ENCODE assay signal across 31 cellular contexts in the genomic region with DNA sequence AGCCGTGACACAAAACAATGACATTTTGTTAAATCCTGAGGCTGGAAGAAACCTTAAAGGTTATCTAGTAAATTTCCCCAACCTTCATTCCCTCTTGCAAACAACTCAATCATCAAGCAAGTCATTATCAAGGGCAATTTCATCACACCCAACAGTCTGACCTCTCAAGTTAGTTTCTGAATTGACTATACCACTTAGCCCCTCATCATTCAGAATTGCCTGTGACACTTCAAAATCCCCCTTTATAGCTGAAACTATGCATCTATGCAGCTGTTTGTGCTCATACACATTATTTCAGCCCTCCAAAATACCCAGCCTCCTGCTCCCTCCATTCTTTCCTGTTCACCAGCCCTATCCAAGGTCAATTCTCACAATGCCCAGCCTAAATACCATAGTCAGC. TPM values are rescaled to one million over a fixed set of nuclear protein-coding genes. Genes with fewer than 3 reads are reported as not detected.
"Had no signal": no experiment of that assay in that cellular context is flagged by ENCODE, and none has a peak within 500 bp of the region (broad histone marks: within the 10 kb centered on the region; RNA-seq: fewer than 3 reads in every experiment).

No MANE protein-coding gene starts in this region.

- H3K4me1 ChIP-seq: gastrocnemius medialis had no signal

- H3K9me3 ChIP-seq: gastrocnemius medialis, heart right ventricle had no signal

- ATAC-seq: activated CD4-positive, alpha-beta T cell treated with anti-CD3 and anti-CD28 coated beads for 36 hours; activated CD8-positive, alpha-beta memory T cell treated with anti-CD3 and anti-CD28 coated beads, Interleukin-2, amount 10 ng/mL, durations not matched to agents 7 days and 5 days; activated CD8-positive, alpha-beta T cell treated with anti-CD3 and anti-CD28 coated beads, Interleukin-2, amount 10 ng/mL, durations not matched to agents 7 days and 5 days; activated naive CD4-positive, alpha-beta T cell treated with anti-CD3 and anti-CD28 coated beads, Interleukin-2, amount 50 U/mL, for 72 hours; esophagus mucosa; foreskin keratinocyte; gastrocnemius medialis; heart right ventricle had no signal

- H3K36me3 ChIP-seq: brain microvascular endothelial cell, gastrocnemius medialis, heart right ventricle had no signal

- DNase-seq: activated CD4-positive, alpha-beta memory T cell treated with anti-CD3 and anti-CD28 coated beads for 36 hours; activated CD4-positive, alpha-beta T cell treated with anti-CD3 and anti-CD28 coated beads for 36 hours; activated CD4-positive, alpha-beta T cell treated with anti-CD3 and anti-CD28 coated beads, Interleukin-2, amount 10 ng/mL, durations not matched to agents 24 days and 14 days; activated CD4-positive, CD25-positive, alpha-beta regulatory T cell; activated CD4-positive, CD25-positive, alpha-beta regulatory T cell treated with anti-CD3 and anti-CD28 coated beads, Interleukin-2, amount 50 U/mL, for 72 hours; activated CD8-positive, alpha-beta memory T cell treated with anti-CD3 and anti-CD28 coated beads, Interleukin-2, amount 10 ng/mL, durations not matched to agents 7 days and 5 days; activated CD8-positive, alpha-beta memory T cell treated with anti-CD3 and anti-CD28 coated beads, Interleukin-2, amount 50 U/mL, for 4 hours; activated CD8-positive, alpha-beta T cell treated with anti-CD3 and anti-CD28 coated beads, Interleukin-2, amount 10 ng/mL, durations not matched to agents 7 days and 5 days; activated effector memory CD4-positive, alpha-beta T cell treated with anti-CD3 and anti-CD28 coated beads, Interleukin-2, amount 50 U/mL, for 16 hours; activated naive CD4-positive, alpha-beta T cell; activated naive CD4-positive, alpha-beta T cell treated with anti-CD3 and anti-CD28 coated beads, Interleukin-2, amount 10 ng/mL, durations not matched to agents 7 days and 5 days; activated naive CD8-positive, alpha-beta T cell treated with anti-CD3 and anti-CD28 coated beads, Interleukin-2, amount 10 ng/mL, durations not matched to agents 7 days and 5 days; activated T-cell treated with anti-CD3 and anti-CD28 coated beads, Interleukin-2, amount 50 U/mL, for 1 hour; activated T-cell treated with anti-CD3 and anti-CD28 coated beads, Interleukin-2, amount 50 U/mL, for 48 hours; anterior cingulate cortex; brain microvascular endothelial cell; caudate nucleus; cortex of kidney; effector memory CD4-positive, alpha-beta T cell; endodermal cell; foreskin keratinocyte; gastrocnemius medialis; heart right ventricle; T-helper 2 cell had no signal

- H3K27me3 ChIP-seq: brain microvascular endothelial cell, foreskin keratinocyte, gastrocnemius medialis had no signal

- H3K27ac ChIP-seq: brain microvascular endothelial cell, foreskin keratinocyte, gastrocnemius medialis, heart right ventricle had no signal

- H3K4me3 ChIP-seq: gastrocnemius medialis, heart right ventricle had no signal

RNA-seq across cellular contexts. Expression of a gene that starts 24.6 kb away (rescaled TPM):
- total RNA-seq: activated CD4-positive, alpha-beta memory T cell treated with anti-CD3 and anti-CD28 coated beads for 36 hours; activated CD4-positive, alpha-beta T cell treated with anti-CD3 and anti-CD28 coated beads for 36 hours; activated CD4-positive, alpha-beta T cell treated with anti-CD3 and anti-CD28 coated beads, Interleukin-2, amount 10 ng/mL, durations not matched to agents 24 days and 14 days; activated CD8-positive, alpha-beta memory T cell treated with anti-CD3 and anti-CD28 coated beads for 36 hours; activated CD8-positive, alpha-beta memory T cell treated with anti-CD3 and anti-CD28 coated beads, Interleukin-2, amount 10 ng/mL, durations not matched to agents 7 days and 5 days; activated CD8-positive, alpha-beta T cell treated with anti-CD3 and anti-CD28 coated beads, Interleukin-2, amount 10 ng/mL, durations not matched to agents 7 days and 5 days; activated naive CD4-positive, alpha-beta T cell treated with anti-CD3 and anti-CD28 coated beads, Interleukin-2, amount 50 U/mL, for 72 hours; activated T-helper 1 cell treated with anti-CD3 and anti-CD28 coated beads, Interleukin-12 subunit alpha, Interleukin-12 subunit beta, Interleukin-2, Interleukin-4 antibody, amounts not matched to agents 30 ng/mL and 10 ng/mL and 1 ng/mL, durations not matched to agents 14 hours and 24 hours and 36 hours; activated T-helper 2 cell treated with anti-CD3 and anti-CD28 coated beads, Interferon-gamma antibody, Interleukin-2, Interleukin-4, amounts not matched to agents 10 μg/mL and 5 μg/mL and 100 μg/mL, durations not matched to agents 14 hours and 24 hours and 36 hours; dermis microvascular lymphatic vessel endothelial cell; T-helper 1 cell treated with Interleukin-12 subunit alpha and Interleukin-12 subunit beta and Interleukin-4 antibody, amounts not matched to agents 30 ng/mL and 1 ng/mL, for 36 hours had no signal
